23 cellular contexts compared by ENCODE assay signal in the genomic region with DNA sequence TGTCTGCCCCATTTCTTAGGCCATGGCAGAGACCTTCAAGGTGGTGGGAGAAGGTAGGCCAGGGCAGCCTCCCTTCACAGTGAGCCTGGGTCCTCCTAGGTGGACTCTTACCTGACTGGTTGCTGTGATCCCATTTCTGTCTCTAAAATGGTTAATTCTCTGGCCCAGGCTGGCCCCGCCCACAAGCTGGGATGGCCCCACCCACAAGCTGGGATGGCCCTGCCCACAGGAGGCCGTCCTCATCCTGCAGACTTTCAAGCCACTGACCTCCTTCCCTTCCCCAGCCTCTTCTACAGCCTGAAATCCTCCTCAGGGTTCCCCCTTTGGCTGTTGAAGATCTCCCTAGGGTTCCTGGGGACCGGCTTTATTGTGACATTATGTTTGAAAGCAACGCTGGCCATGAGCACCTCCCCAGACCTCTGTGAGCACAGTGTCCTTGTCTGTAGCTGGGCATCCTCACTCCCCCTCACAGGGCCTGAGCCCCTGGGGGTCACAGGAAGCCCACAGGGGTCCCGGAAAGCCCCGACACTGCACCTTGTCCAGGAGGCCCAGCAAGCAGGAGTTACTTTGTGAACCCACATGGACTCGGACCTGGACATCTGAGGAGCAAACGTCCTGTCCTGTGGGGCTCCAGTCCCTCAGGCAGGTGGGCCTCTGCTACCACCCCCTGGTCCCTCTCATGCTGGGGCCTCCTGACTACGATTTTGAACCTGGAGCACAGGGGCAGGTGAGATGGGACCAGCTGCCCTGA.
DNase-seq lines count a peak whose midpoint lies in the region; FAIRE-seq and TF ChIP-seq lines count a peak whose summit lies in the region.
"Had no signal": no experiment of that assay in that cellular context is flagged by ENCODE, and none has a peak within 500 bp of the region (broad histone marks: within the 10 kb centered on the region; RNA-seq: fewer than 3 reads in every experiment).

No MANE protein-coding gene starts in this region.

- no peaks in the 10 kb centered on the region for H3K9me3 ChIP-seq in mesenchymal stem cell (ENCODE audit: control insufficient read depth, low read length)
- H3K9me3 ChIP-seq: body of pancreas, prostate gland, tibial artery had no signal

- H2BK12ac ChIP-seq in mesenchymal stem cell (ENCODE audit: low read length in 2 of 2), result no peak overlapping the region

- no peak overlapping the region for H2AK5ac ChIP-seq in mesenchymal stem cell (ENCODE audit: low read length, severe bottlenecking)

- H2AFZ ChIP-seq in mesenchymal stem cell (ENCODE audit: low read depth, low read length), result no peak overlapping the region
- H2AFZ ChIP-seq: hepatocyte had no signal

- in situ Hi-C loops in SK-MEL-5 (cut with HindIII; ENCODE audit: low pct_unique_long_range_greater_than_20kb, low sequenced_read_pairs), result no loop called here

- no peak overlapping the region for H3K9ac ChIP-seq in mesenchymal stem cell (ENCODE audit: low read length)

- TF ChIP-seq POLR2A in GM12891 (IDR thresholded peaks at IDR 0.05; ENCODE audit: low read depth, low read length), result no peak

- H3K4me3 ChIP-seq in mesenchymal stem cell (ENCODE audit: insufficient read depth in 1 of 2, low read depth in 1 of 2, low read length in 2 of 2), result no peak overlapping the region
- H3K4me3 ChIP-seq: body of pancreas, hepatocyte, prostate gland, tibial artery had no signal

- no peak overlapping the region for H4K91ac ChIP-seq in mesenchymal stem cell (ENCODE audit: low read length)

- no peak overlapping the region for H3K4me2 ChIP-seq in mesenchymal stem cell (ENCODE audit: low read length, poor library complexity, severe bottlenecking)
- H3K4me2 ChIP-seq: hepatocyte had no signal

- H4K8ac ChIP-seq in mesenchymal stem cell (ENCODE audit: low read length), result no peak overlapping the region

- H3K79me1 ChIP-seq in mesenchymal stem cell (replicated peaks; ENCODE audit: low read length, poor library complexity, severe bottlenecking), result no peaks in the 10 kb centered on the region

- 53% methylated on average over 9 of the region's 9 CpGs for WGBS in mesenchymal stem cell

- no peak overlapping the region for H3K23ac ChIP-seq in mesenchymal stem cell (ENCODE audit: low read length in 2 of 2)

- H2BK5ac ChIP-seq in mesenchymal stem cell (ENCODE audit: low read depth, low read length, poor library complexity, severe bottlenecking), result no peak overlapping the region

- H3K14ac ChIP-seq in mesenchymal stem cell (ENCODE audit: low read length in 2 of 2), result no peak overlapping the region

- H2BK120ac ChIP-seq in mesenchymal stem cell (ENCODE audit: low read depth, low read length), result no peak overlapping the region

- H3K27me3 ChIP-seq in mesenchymal stem cell (ENCODE audit: control insufficient read depth in 1 of 2, insufficient read depth in 1 of 2, low read length in 2 of 2), result peaks cover 26 to 82% of the 10 kb centered on the region in 2 experiments
- H3K27me3 ChIP-seq: body of pancreas had no signal

- H3K36me3 ChIP-seq in mesenchymal stem cell (ENCODE audit: control insufficient read depth in 1 of 2, insufficient read depth in 2 of 2, low read depth in 1 of 2, low read length in 2 of 2), result no peaks in the 10 kb centered on the region
- H3K36me3 ChIP-seq: prostate gland, tibial artery had no signal

- no peak overlapping the region for H2BK15ac ChIP-seq in mesenchymal stem cell (ENCODE audit: low read depth, poor library complexity, severe bottlenecking)

- no peak overlapping the region for H3K18ac ChIP-seq in mesenchymal stem cell (ENCODE audit: low read depth in 1 of 2, low read length in 2 of 2)

- no peak overlapping the region for H3K4ac ChIP-seq in mesenchymal stem cell (ENCODE audit: low read depth in 1 of 2, low read length in 2 of 2)

- peak; percentile 35 for DNase-seq in AG08396 (ENCODE audit: low spot score)
- peak; percentile 51 for DNase-seq in ELF-1 (ENCODE audit: low read depth, low spot score)
- peak; percentile 38 for DNase-seq in SK-MEL-5 (ENCODE audit: low read depth, low spot score)
- peak; percentile 67 for DNase-seq in iPS-NIHi7 (ENCODE audit: extremely low spot score)
- DNase-seq in NK-92 (lab: John Stamatoyannopoulos, UW; ENCODE audit: unreplicated experiment), result no peak
- no peak for DNase-seq in GM12891 (ENCODE audit: insufficient read length, low spot score)
- DNase-seq in mesenchymal stem cell, result no peak
- DNase-seq in NOMO-1 (lab: John Stamatoyannopoulos, UW; ENCODE audit: unreplicated experiment in 2 of 2), result no peak
- DNase-seq: activated CD4-positive, CD25-positive, alpha-beta regulatory T cell treated with anti-CD3 and anti-CD28 coated beads, Interleukin-2, amount 50 U/mL, for 72 hours; activated gamma-delta T cell treated with Interleukin-2 at 50 U/mL for 16 hours; activated T-cell treated with anti-CD3 and anti-CD28 coated beads, Interleukin-2, amount 50 U/mL, for 1 hour; body of pancreas; CD4-positive, CD25-positive, alpha-beta regulatory T cell; effector memory CD4-positive, alpha-beta T cell; GOT3; MV-4-11; NCI-H2171 treated with DMSO at 0.1 percent for 48 hours; stimulated activated naive CD8-positive, alpha-beta T cell treated with anti-CD3 and anti-CD28 coated beads, Interleukin-15, amount 100 ng/mL, for 72 hours; tibial artery had no signal

- no peak overlapping the region for H3K27ac ChIP-seq in mesenchymal stem cell (ENCODE audit: low read length, poor library complexity, severe bottlenecking)
- H3K27ac ChIP-seq: body of pancreas, hepatocyte, prostate gland, tibial artery had no signal

- no peak for FAIRE-seq in GM12891 (lab: Jason Lieb, UNC)
- FAIRE-seq: G401.6, HTR-8/SVneo had no signal

- no peaks in the 10 kb centered on the region for H3K4me1 ChIP-seq in mesenchymal stem cell (ENCODE audit: control insufficient read depth, insufficient read depth, low read depth, low read length)
- H3K4me1 ChIP-seq: body of pancreas, prostate gland, tibial artery had no signal

TF ChIP-seq in GM12891, 5 proteins besides CTCF, POLR2A, EP300 and RAD21:
- no peak for TF ChIP-seq POLR2AphosphoS5 (IDR thresholded peaks at IDR 0.05; ENCODE audit: low read depth, low read length)
- TF ChIP-seq TAF1 (IDR thresholded peaks at IDR 0.05; ENCODE audit: low read depth, low read length), result no peak
- no peak for TF ChIP-seq POU2F2 (IDR thresholded peaks at IDR 0.05; ENCODE audit: low read depth, low read length)
- TF ChIP-seq PAX5 (IDR thresholded peaks at IDR 0.05; ENCODE audit: insufficient read depth, low read length, severe bottlenecking), result no peak
- no peak for TF ChIP-seq SPI1 (IDR thresholded peaks at IDR 0.05; ENCODE audit: low read depth, low read length)

Comparison
In these comparisons a context has a peak if more than half of its experiments do, and no peak if none do; other contexts are left out.
1. DNase-seq: peak in AG08396 (single experiment), ELF-1 (single experiment), SK-MEL-5 (single experiment) and iPS-NIHi7 (single experiment); none in NK-92 (single experiment), GM12891 (single experiment), mesenchymal stem cell (single experiment) and NOMO-1 (0 of 2).